In the genomic region with DNA sequence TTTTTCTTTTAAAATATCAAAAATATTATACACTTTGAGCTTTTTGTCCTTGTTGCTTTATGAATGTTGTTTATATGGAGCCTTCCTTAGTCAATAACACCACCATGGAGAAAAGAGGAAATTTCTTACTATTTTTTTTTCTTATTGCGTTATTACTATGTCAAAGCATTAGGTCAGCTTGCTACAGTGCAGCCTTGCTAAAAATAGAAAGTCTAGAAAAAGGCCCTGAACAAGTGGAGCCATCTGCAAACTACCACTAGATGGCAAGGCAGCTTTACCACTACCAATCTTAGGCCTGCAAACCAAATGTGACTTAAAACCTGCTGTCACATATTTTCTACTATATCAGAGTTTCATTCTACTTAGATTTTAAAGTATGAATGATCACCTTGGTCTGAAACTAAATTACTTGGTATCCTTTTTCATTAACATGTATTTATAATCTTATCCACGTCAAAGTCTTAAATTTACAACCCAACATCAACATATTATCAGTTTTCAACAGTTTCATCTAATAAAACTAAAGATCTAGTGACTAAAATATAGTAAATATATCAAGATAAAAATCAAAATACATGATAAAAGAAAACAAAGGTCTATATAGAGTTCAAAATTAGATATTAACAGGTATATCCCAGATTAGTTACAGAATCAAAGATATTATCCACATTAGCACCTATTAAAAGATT, we compare ENCODE assay signal across 8 cellular contexts.
DNase-seq lines count a peak whose midpoint lies in the region; ATAC-seq and TF ChIP-seq lines count a peak whose summit lies in the region.

No MANE protein-coding gene starts in this region.

- H3K27me3 Mint-ChIP-seq in naive B cell, result no peaks in the 10 kb centered on the region

- H3K9me3 Mint-ChIP-seq in naive B cell, result peaks cover 0 to 7% (median 4%) of the 10 kb centered on the region in 7 donors

- peak; percentile 55 for DNase-seq in DMS79 treated with DMSO at 0.1 percent for 48 hours (lab: John Stamatoyannopoulos, UW)
- peak; percentile 48 for DNase-seq in NCI-H2196 treated with DMSO at 0.1 percent for 48 hours (lab: John Stamatoyannopoulos, UW; ENCODE audit: unreplicated experiment)
- DNase-seq in WERI-Rb-1, result peak; percentile 59
- peak; percentile 81 to 83 for DNase-seq in erythroblast (lab: John Stamatoyannopoulos, UW)
- DNase-seq in naive B cell, result peak; percentile 66
- no peak for DNase-seq in NCI-H146 (lab: John Stamatoyannopoulos, UW)

- peaks cover 0 to 14% (median 4%) of the 10 kb centered on the region in 3 donors for H3K4me1 Mint-ChIP-seq in naive B cell

- TF ChIP-seq POLR2A in erythroblast (IDR thresholded peaks at IDR 0.05; ENCODE audit: low read length), result no peak

- H3K27ac Mint-ChIP-seq in naive B cell, result peak overlapping the region in 3 of 6 donors; percentile 15 to 70 (median 25)

- H3K27ac ChIP-seq in WERI-Rb-1, result no peak overlapping the region

- peaks cover 17% of the 10 kb centered on the region in 2 donors for H3K36me3 Mint-ChIP-seq in naive B cell

- no peaks in the 10 kb centered on the region for H3K36me3 ChIP-seq in WERI-Rb-1

- no peaks in the 10 kb centered on the region for H3K9me3 ChIP-seq in WERI-Rb-1 (ENCODE audit: severe bottlenecking)

- peak; percentile 79 for TF ChIP-seq CTCF in WERI-Rb-1 (IDR thresholded peaks at IDR 0.05; ENCODE audit: low read depth, low read length)

- no peaks in the 10 kb centered on the region for H3K27me3 ChIP-seq in WERI-Rb-1 (ENCODE audit: insufficient read depth, low read depth, severe bottlenecking)

- ATAC-seq in GM19351 (IDR thresholded peaks at IDR 0.05; ENCODE audit: unreplicated experiment) (peak; percentile 100), HG03196 (IDR thresholded peaks at IDR 0.05; ENCODE audit: unreplicated experiment) (peak; percentile 95), naive B cell (ENCODE audit: low read depth in 2 of 2) (peak; percentile 100)

- H3K4me3 Mint-ChIP-seq in naive B cell, result peak overlapping the region in 1 of 8 donors; percentile 19

- H3K4me3 ChIP-seq in WERI-Rb-1 (ENCODE audit: low read depth, low read length), result no peak overlapping the region
